ENCODE assay signal across 8 cellular contexts in the genomic region with DNA sequence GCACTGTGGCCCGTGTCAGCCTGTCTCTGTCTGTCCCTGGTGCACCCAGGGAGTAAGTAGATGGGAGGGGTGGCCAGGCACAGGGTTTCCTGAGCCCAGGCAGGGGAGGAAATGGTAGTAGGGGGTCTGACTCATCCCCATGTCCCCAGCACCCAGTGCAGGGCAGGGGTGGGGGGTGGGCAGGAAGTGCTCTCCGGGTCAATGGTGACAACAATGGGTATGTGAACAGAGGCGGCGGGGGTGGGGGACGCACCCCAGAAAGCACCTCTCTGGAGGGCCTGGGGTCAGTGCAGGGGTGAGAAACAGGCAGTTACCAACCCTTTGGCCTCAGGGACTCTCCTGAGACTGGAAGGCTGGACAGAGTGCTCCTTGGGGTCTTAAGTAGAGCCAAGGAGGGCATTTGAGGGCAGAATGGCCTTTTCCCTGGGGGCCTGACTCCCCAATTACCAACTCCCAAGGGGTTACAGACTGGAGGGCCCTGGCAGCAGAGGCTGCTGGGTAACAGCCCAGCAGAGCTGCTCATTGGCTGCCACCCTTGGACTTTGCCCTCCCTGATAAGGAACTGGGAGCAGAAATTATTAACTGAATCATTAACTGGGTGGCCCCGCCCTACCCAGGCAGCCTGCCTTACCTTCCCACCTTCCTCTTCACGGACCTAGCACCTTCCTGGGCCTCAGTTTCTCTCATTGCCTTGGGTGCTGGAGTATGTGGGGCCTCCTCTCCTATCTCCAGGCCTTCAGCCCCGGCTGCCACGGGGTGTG. TPM values are rescaled to one million over a fixed set of nuclear protein-coding genes. Genes with fewer than 3 reads are reported as not detected.
DNase-seq lines count a peak whose midpoint lies in the region; ATAC-seq and TF ChIP-seq lines count a peak whose summit lies in the region.

No MANE protein-coding gene starts in this region.

- H3K27me3 ChIP-seq in A673 (replicated peaks; ENCODE audit: insufficient read depth, low read depth, low read length, poor library complexity) (no peaks in the 10 kb centered on the region), RWPE2 (ENCODE audit: insufficient read depth, poor library complexity, severe bottlenecking) (peaks cover 5% of the 10 kb centered on the region), upper lobe of left lung (peaks cover 0 to 5% (median 3%) of the 10 kb centered on the region in 4 donors), gastrocnemius medialis (peaks cover 5 to 15% (median 9%) of the 10 kb centered on the region in 3 donors), prostate gland (replicated peaks; ENCODE audit: insufficient read depth) (no peaks in the 10 kb centered on the region)

- CTCF ChIA-PET in A673 (lab: Charles Lee) = no interaction called here

- H3K4me3 ChIP-seq in A673 (ENCODE audit: low read depth, low read length, poor library complexity, severe bottlenecking) (no peak overlapping the region), RWPE2 (ENCODE audit: severe bottlenecking) (no peak overlapping the region), fibroblast of pulmonary artery (replicated peaks; ENCODE audit: low read depth, low read length) (no peak overlapping the region), upper lobe of left lung (no peak overlapping the region), gastrocnemius medialis (no peak overlapping the region), prostate gland (no peak overlapping the region)

- TF ChIP-seq EP300 in upper lobe of left lung (IDR thresholded peaks at IDR 0.05) = no peak

- BruUV-seq in A673 (replicated peaks; lab: Mats Ljungman, UMichigan) = no TSS peak

- H3K27ac ChIP-seq in A673 (ENCODE audit: low read depth, low read length, poor library complexity, severe bottlenecking) (peak overlapping the region; percentile 22), RWPE2 (ENCODE audit: poor library complexity, severe bottlenecking) (no peak overlapping the region), upper lobe of left lung (peak overlapping the region in 3 of 4 donors; percentile 4 to 36 (median 30)), gastrocnemius medialis (no peak overlapping the region), prostate gland (no peak overlapping the region)

- no peak for TF ChIP-seq CTCF in A673 (conservative IDR thresholded peaks at IDR 0.05; ENCODE audit: low read depth, low read length)
- TF ChIP-seq CTCF in RWPE2 (IDR thresholded peaks at IDR 0.05; ENCODE audit: poor library complexity, severe bottlenecking) = no peak
- no peak for TF ChIP-seq CTCF in fibroblast of pulmonary artery (IDR thresholded peaks at IDR 0.05; ENCODE audit: low read length, missing control alignments)
- no peak for TF ChIP-seq CTCF in upper lobe of left lung (IDR thresholded peaks at IDR 0.05)
- no peak for TF ChIP-seq CTCF in gastrocnemius medialis (IDR thresholded peaks at IDR 0.05 in 4 of 5, conservative IDR thresholded peaks at IDR 0.05 in 1 of 5)
- TF ChIP-seq CTCF in prostate gland (IDR thresholded peaks at IDR 0.05) = no peak

- H3K4me1 ChIP-seq in A673 (ENCODE audit: insufficient read depth, low read length, poor library complexity, severe bottlenecking) (peaks cover 26% of the 10 kb centered on the region), RWPE2 (ENCODE audit: insufficient read depth, poor library complexity, severe bottlenecking) (peaks cover 2% of the 10 kb centered on the region), upper lobe of left lung (peaks cover 8 to 23% (median 16%) of the 10 kb centered on the region in 4 donors), gastrocnemius medialis (no peaks in the 10 kb centered on the region), prostate gland (replicated peaks) (no peaks in the 10 kb centered on the region)

- in situ Hi-C loops in gastrocnemius medialis (cut with MboI; ENCODE audit: low sequenced_read_pairs in 4 of 4) = no loop called here

- POLR2A ChIA-PET in A673 (lab: Charles Lee; ENCODE audit: low non-redundant PET) = no interaction called here

- peak; percentile 79 for DNase-seq in A673 (ENCODE audit: low spot score)
- no peak for DNase-seq in RWPE2 (ENCODE audit: low spot score)
- DNase-seq in fibroblast of pulmonary artery (ENCODE audit: low read depth) = peak; percentile 53
- peak in 1 of 2 donors; percentile 20 for DNase-seq in upper lobe of left lung
- no peak for DNase-seq in NCI-H1092 treated with DMSO at 0.1 percent for 48 hours (lab: John Stamatoyannopoulos, UW)
- no peak for DNase-seq in gastrocnemius medialis
- DNase-seq in prostate gland (ENCODE audit: low spot score) = no peak

- ATAC-seq in GM19463 (IDR thresholded peaks at IDR 0.05; ENCODE audit: unreplicated experiment) = peak; percentile 56
- ATAC-seq in RWPE2 (ENCODE audit: low read depth) = 0 out of 3 replicates have a peak, but pooled peaks have one; percentile 11
- ATAC-seq in upper lobe of left lung (ENCODE audit: low FRiP score in 2 of 2) = no peak
- no peak for ATAC-seq in gastrocnemius medialis

- no peaks in the 10 kb centered on the region for H3K9me3 ChIP-seq in A673 (ENCODE audit: low read depth, low read length, poor library complexity, severe bottlenecking)
- H3K9me3 ChIP-seq in RWPE2 (ENCODE audit: severe bottlenecking) = no peaks in the 10 kb centered on the region
- H3K9me3 ChIP-seq in upper lobe of left lung = no peaks in the 10 kb centered on the region
- H3K9me3 ChIP-seq in gastrocnemius medialis = no peaks in the 10 kb centered on the region
- no peaks in the 10 kb centered on the region for H3K9me3 ChIP-seq in prostate gland

- 69 to 82% methylated on average over 4 to 9 of the region's 9 CpGs for WGBS in upper lobe of left lung, 2 donors
- WGBS in prostate gland = 89% methylated on average over 9 of the region's 9 CpGs

- H3K36me3 ChIP-seq in A673 (ENCODE audit: insufficient read depth, low read length, poor library complexity, severe bottlenecking) = no peaks in the 10 kb centered on the region
- H3K36me3 ChIP-seq in RWPE2 (ENCODE audit: low read depth) = no peaks in the 10 kb centered on the region
- no peaks in the 10 kb centered on the region for H3K36me3 ChIP-seq in upper lobe of left lung
- H3K36me3 ChIP-seq in gastrocnemius medialis = no peaks in the 10 kb centered on the region
- no peaks in the 10 kb centered on the region for H3K36me3 ChIP-seq in prostate gland

- intact Hi-C loops in A673 (cut with micrococcal nuclease; ENCODE audit: unreplicated experiment) (no loop called here), gastrocnemius medialis (cut with DNase I; ENCODE audit: low total_unique reads) (no loop called here), prostate gland (cut with DNase I) (no loop called here)

- no peak for TF ChIP-seq POLR2A in upper lobe of left lung (IDR thresholded peaks at IDR 0.05)
- TF ChIP-seq POLR2A in gastrocnemius medialis (IDR thresholded peaks at IDR 0.05) = no peak
- TF ChIP-seq POLR2A in prostate gland (IDR thresholded peaks at IDR 0.05) = no peak

RNA-seq across cellular contexts. Expression of gene MYRF, which starts 4.2 kb away (rescaled TPM):
- total RNA-seq in A673 (2021) (11.2 and 14.6 TPM in 2 replicates), upper lobe of left lung (100 to 1,000 TPM in 1 of 6 donors, 10 to 100 TPM in 5; 32.5 to 147 (median 50.7) TPM), gastrocnemius medialis (under 1 TPM in 1 of 4 donors, not detected in 3; 0.07 TPM), prostate gland (1 to 10 TPM in 1 of 2 donors, under 1 TPM in 1; 0.77 to 3.4 TPM)

RNA-seq across cellular contexts. Expression of gene TMEM258, which starts 35.8 kb away (rescaled TPM):
- total RNA-seq in A673 (2021) (138 and 139 TPM in 2 replicates), upper lobe of left lung (100 to 1,000 TPM in 1 of 6 donors, 10 to 100 TPM in 4, 1 to 10 TPM in 1; 8.4 to 106 (median 34.9) TPM), gastrocnemius medialis (10 to 100 TPM; 36.5 to 51.8 (median 47.2) TPM), prostate gland (10 to 100 TPM; 34.8 to 82.9 TPM)

RNA-seq across cellular contexts. Expression of gene FEN1, which starts 36.1 kb away (rescaled TPM):
- total RNA-seq in A673 (2021) (140 and 152 TPM in 2 replicates), upper lobe of left lung (1 to 10 TPM; 6.0 to 9.1 (median 7.0) TPM), gastrocnemius medialis (10 to 100 TPM in 2 of 4 donors, 1 to 10 TPM in 2; 7.4 to 15.7 (median 9.5) TPM), prostate gland (10 to 100 TPM; 12.8 to 18.4 TPM)

Comparison
In these comparisons a context has a peak if more than half of its experiments do, and no peak if none do; other contexts are left out.
1. DNase-seq: peak in A673 (single experiment) and fibroblast of pulmonary artery (single experiment); none in RWPE2 (single experiment), NCI-H1092 treated with DMSO at 0.1 percent for 48 hours (single experiment), gastrocnemius medialis (0 of 2) and prostate gland (single experiment).
2. H3K27ac ChIP-seq: peak in A673 (single experiment) and upper lobe of left lung (3 of 4); none in RWPE2 (single experiment), gastrocnemius medialis (0 of 4) and prostate gland (0 of 2).
3. ATAC-seq: peak in GM19463 (single experiment) and RWPE2 (single experiment); none in upper lobe of left lung (0 of 2) and gastrocnemius medialis (0 of 2).